Comparison of ENCODE assay signal across 22 cellular contexts in genomic region chr3:185059766-185060165, GRCh38.
"Had no signal": no experiment of that assay in that cellular context is flagged by ENCODE, and none has a peak within 500 bp of the region (broad histone marks: within the 10 kb centered on the region; RNA-seq: fewer than 3 reads in every experiment).

No MANE protein-coding gene starts in this region.

- DNase-seq: activated B cell treated with CpG ODN at 0.5 μM for 24 hours; activated CD4-positive, alpha-beta T cell treated with anti-CD3 and anti-CD28 coated beads, Interleukin-2, amount 10 ng/mL, durations not matched to agents 24 days and 14 days; activated CD8-positive, alpha-beta memory T cell treated with anti-CD3 and anti-CD28 coated beads for 24 hours; activated naive CD4-positive, alpha-beta T cell treated with anti-CD3 and anti-CD28 coated beads, Interleukin-2, amount 50 U/mL, for 16 hours; activated T-cell treated with anti-CD3 and anti-CD28 coated beads for 4 hours; caudate nucleus; esophagus squamous epithelium; foreskin fibroblast; glutamatergic neuron; left colon; mammary epithelial cell; mucosa of descending colon; naive thymus-derived CD8-positive, alpha-beta T cell; right lobe of liver; spleen; stimulated activated CD4-positive, alpha-beta T cell treated with anti-CD3 and anti-CD28 coated beads, Interleukin-1b, Interleukin-23, amount 100 ng/mL, for 48 hours; T-helper 1 cell; trophoblast cell had no signal

- H3K27ac ChIP-seq: adrenal gland, esophagus squamous epithelium, right lobe of liver had no signal

- H3K4me1 Mint-ChIP-seq: activated B cell treated with CpG ODN at 0.5 μM for 24 hours; activated CD4-positive, alpha-beta T cell treated with anti-CD3 and anti-CD28 coated beads, Interleukin-2, amount 10 ng/mL, durations not matched to agents 24 days and 14 days; stimulated activated memory B cell treated with anti-CD40 and anti-IgM and Interleukin-4, amounts not matched to agents 10 μg/mL and 1 μg/mL and 100 μg/mL, for 72 hours had no signal

- H3K27ac Mint-ChIP-seq: activated B cell treated with CpG ODN at 0.5 μM for 24 hours; activated CD4-positive, alpha-beta T cell treated with anti-CD3 and anti-CD28 coated beads, Interleukin-2, amount 10 ng/mL, durations not matched to agents 24 days and 14 days; activated T-helper 2 cell treated with anti-CD3 and anti-CD28 coated beads, Interferon-gamma antibody, Interleukin-2, Interleukin-4, amounts not matched to agents 10 μg/mL and 5 μg/mL and 100 μg/mL, durations not matched to agents 14 hours and 24 hours and 36 hours; naive thymus-derived CD8-positive, alpha-beta T cell; progenitor cell of endocrine pancreas; stimulated activated memory B cell treated with anti-CD40 and anti-IgM and Interleukin-4, amounts not matched to agents 10 μg/mL and 1 μg/mL and 100 μg/mL, for 72 hours had no signal

- H3K9me3 ChIP-seq: adrenal gland, right lobe of liver had no signal

- H3K4me1 ChIP-seq: adrenal gland, esophagus squamous epithelium, right lobe of liver had no signal

- H3K27me3 ChIP-seq: adrenal gland, esophagus squamous epithelium, right lobe of liver, spleen had no signal

- H3K36me3 ChIP-seq: adrenal gland, right lobe of liver had no signal

- H3K4me3 Mint-ChIP-seq: activated B cell treated with CpG ODN at 0.5 μM for 24 hours; activated CD4-positive, alpha-beta T cell treated with anti-CD3 and anti-CD28 coated beads, Interleukin-2, amount 10 ng/mL, durations not matched to agents 24 days and 14 days; naive thymus-derived CD8-positive, alpha-beta T cell; stimulated activated memory B cell treated with anti-CD40 and anti-IgM and Interleukin-4, amounts not matched to agents 10 μg/mL and 1 μg/mL and 100 μg/mL, for 72 hours had no signal

- H3K27me3 Mint-ChIP-seq: activated B cell treated with CpG ODN at 0.5 μM for 24 hours; activated CD4-positive, alpha-beta T cell treated with anti-CD3 and anti-CD28 coated beads, Interleukin-2, amount 10 ng/mL, durations not matched to agents 24 days and 14 days; progenitor cell of endocrine pancreas; stimulated activated memory B cell treated with anti-CD40 and anti-IgM and Interleukin-4, amounts not matched to agents 10 μg/mL and 1 μg/mL and 100 μg/mL, for 72 hours had no signal

- ATAC-seq: left colon; mucosa of descending colon; naive thymus-derived CD8-positive, alpha-beta T cell; stimulated activated memory B cell treated with anti-CD40 and anti-IgM and Interleukin-4, amounts not matched to agents 10 μg/mL and 1 μg/mL and 100 μg/mL, for 72 hours had no signal

- H3K4me3 ChIP-seq: adrenal gland, esophagus squamous epithelium, mucosa of descending colon, right lobe of liver, spleen had no signal
